In the genomic region with DNA sequence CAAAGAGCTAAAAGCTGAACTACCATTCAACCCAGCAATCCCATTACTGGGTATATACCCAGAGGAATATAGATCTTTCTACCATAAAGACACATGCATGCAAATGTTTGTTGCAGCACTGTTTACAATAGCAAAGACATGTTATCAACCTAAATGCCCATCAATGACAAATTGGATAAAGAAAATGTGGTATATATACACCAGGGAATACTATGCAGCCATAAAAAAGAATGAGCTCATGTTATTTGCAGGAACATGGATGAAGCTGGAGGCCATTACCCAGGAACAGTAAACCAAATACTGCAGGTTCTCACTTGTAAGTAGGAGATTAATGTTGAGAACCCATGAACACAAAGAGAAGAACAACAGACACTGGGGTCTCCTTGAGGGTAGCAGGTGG, we compare ENCODE assay signal across 37 cellular contexts.
"Had no signal": no experiment of that assay in that cellular context is flagged by ENCODE, and none has a peak within 500 bp of the region (broad histone marks: within the 10 kb centered on the region; RNA-seq: fewer than 3 reads in every experiment).

No MANE protein-coding gene starts in this region.

- H3K27ac ChIP-seq: adrenal gland, ascending aorta, cardiac muscle cell, VCaP had no signal

- H3K27me3 ChIP-seq: adrenal gland, ascending aorta, cardiac muscle cell had no signal

- H3K4me1 Mint-ChIP-seq: activated B cell treated with CpG ODN at 0.5 μM for 24 hours; activated CD4-positive, alpha-beta T cell treated with anti-CD3 and anti-CD28 coated beads, Interleukin-2, amount 10 ng/mL, durations not matched to agents 24 days and 14 days; activated naive CD8-positive, alpha-beta T cell treated with anti-CD3 and anti-CD28 coated beads for 36 hours; activated T-helper 17 cell treated with anti-CD3 and anti-CD28 coated beads, Interleukin-2, amount 50 U/mL, for 72 hours; central memory CD8-positive, alpha-beta T cell had no signal

- DNase-seq: activated B cell treated with CpG ODN at 0.5 μM for 24 hours; activated CD4-positive, alpha-beta memory T cell treated with anti-CD3 and anti-CD28 coated beads for 36 hours; activated CD4-positive, alpha-beta T cell treated with anti-CD3 and anti-CD28 coated beads for 4 hours; activated CD4-positive, alpha-beta T cell treated with anti-CD3 and anti-CD28 coated beads, Interleukin-2, amount 10 ng/mL, durations not matched to agents 24 days and 14 days; activated CD4-positive, alpha-beta T cell treated with anti-CD3 and anti-CD28 coated beads, Interleukin-2, amount 50 U/mL, for 1 hour; activated CD4-positive, alpha-beta T cell treated with anti-CD3 and anti-CD28 coated beads, Interleukin-2, amount 50 U/mL, for 4 hours; activated CD4-positive, CD25-positive, alpha-beta regulatory T cell treated with anti-CD3 and anti-CD28 coated beads, Interleukin-2, amount 50 U/mL, for 72 hours; activated CD8-positive, alpha-beta memory T cell treated with anti-CD3 and anti-CD28 coated beads, Interleukin-2, amount 50 U/mL, for 4 hours; activated CD8-positive, alpha-beta T cell treated with anti-CD3 and anti-CD28 coated beads for 36 hours; activated effector memory CD4-positive, alpha-beta T cell treated with anti-CD3 and anti-CD28 coated beads, Interleukin-2, amount 50 U/mL, for 16 hours; activated gamma-delta T cell treated with Interleukin-2 at 50 U/mL for 16 hours; activated naive CD4-positive, alpha-beta T cell; activated naive CD4-positive, alpha-beta T cell treated with anti-CD3 and anti-CD28 coated beads for 36 hours; activated naive CD4-positive, alpha-beta T cell treated with anti-CD3 and anti-CD28 coated beads, Interleukin-2, amount 50 U/mL, for 16 hours; activated naive CD8-positive, alpha-beta T cell treated with anti-CD3 and anti-CD28 coated beads for 36 hours; activated T-cell treated with anti-CD3 and anti-CD28 coated beads for 4 hours; activated T-cell treated with anti-CD3 and anti-CD28 coated beads, Interleukin-2, amount 50 U/mL, for 1 hour; activated T-cell treated with anti-CD3 and anti-CD28 coated beads, Interleukin-2, amount 50 U/mL, for 4 hours; activated T-cell treated with anti-CD3 and anti-CD28 coated beads, Interleukin-2, amount 50 U/mL, for 72 hours; adrenal gland; amniotic stem cell; caudate nucleus; cerebellar nuclear complex; T-helper 2 cell; T-helper 9 cell had no signal

- H3K36me3 ChIP-seq: adrenal gland, ascending aorta, cardiac muscle cell had no signal

- H3K27ac Mint-ChIP-seq: activated B cell treated with CpG ODN at 0.5 μM for 24 hours; activated CD4-positive, alpha-beta memory T cell treated with anti-CD3 and anti-CD28 coated beads for 36 hours; activated CD4-positive, alpha-beta T cell treated with anti-CD3 and anti-CD28 coated beads, Interleukin-2, amount 10 ng/mL, durations not matched to agents 24 days and 14 days; activated CD8-positive, alpha-beta T cell treated with anti-CD3 and anti-CD28 coated beads for 36 hours; activated naive CD4-positive, alpha-beta T cell treated with anti-CD3 and anti-CD28 coated beads for 36 hours; activated naive CD4-positive, alpha-beta T cell treated with anti-CD3 and anti-CD28 coated beads, Interleukin-2, amount 50 U/mL, for 72 hours; activated naive CD8-positive, alpha-beta T cell treated with anti-CD3 and anti-CD28 coated beads for 36 hours; activated T-cell treated with anti-CD3 and anti-CD28 coated beads, Interleukin-2, amount 50 U/mL, for 72 hours; activated T-helper 1 cell treated with anti-CD3 and anti-CD28 coated beads, Interleukin-12 subunit alpha, Interleukin-12 subunit beta, Interleukin-2, Interleukin-4 antibody, amounts not matched to agents 30 ng/mL and 10 ng/mL and 1 ng/mL, durations not matched to agents 14 hours and 24 hours and 36 hours; activated T-helper 17 cell treated with anti-CD3 and anti-CD28 coated beads, Interleukin-2, amount 50 U/mL, for 72 hours; brain; T-helper 1 cell treated with Interleukin-12 subunit alpha and Interleukin-12 subunit beta and Interleukin-4 antibody, amounts not matched to agents 30 μg/mL and 1 μg/mL, for 36 hours; T-helper 2 cell treated with Interferon-gamma antibody and Interleukin-4, amounts not matched to agents 5 μg/mL and 100 μg/mL, for 36 hours had no signal

- H3K4me3 ChIP-seq: adrenal gland, ascending aorta, cardiac muscle cell had no signal

- H3K27me3 Mint-ChIP-seq: activated B cell treated with CpG ODN at 0.5 μM for 24 hours; activated CD4-positive, alpha-beta memory T cell treated with anti-CD3 and anti-CD28 coated beads for 36 hours; activated CD4-positive, alpha-beta T cell treated with anti-CD3 and anti-CD28 coated beads, Interleukin-2, amount 10 ng/mL, durations not matched to agents 24 days and 14 days; activated CD8-positive, alpha-beta T cell treated with anti-CD3 and anti-CD28 coated beads for 36 hours; activated naive CD8-positive, alpha-beta T cell treated with anti-CD3 and anti-CD28 coated beads for 36 hours; activated T-helper 17 cell treated with anti-CD3 and anti-CD28 coated beads, Interleukin-2, amount 50 U/mL, for 72 hours; central memory CD8-positive, alpha-beta T cell had no signal

- ATAC-seq: activated CD8-positive, alpha-beta T cell treated with anti-CD3 and anti-CD28 coated beads for 36 hours; activated naive CD4-positive, alpha-beta T cell treated with anti-CD3 and anti-CD28 coated beads, Interleukin-2, amount 50 U/mL, for 72 hours; activated T-cell treated with anti-CD3 and anti-CD28 coated beads, Interleukin-2, amount 50 U/mL, for 4 hours; activated T-cell treated with anti-CD3 and anti-CD28 coated beads, Interleukin-2, amount 50 U/mL, for 72 hours; activated T-helper 17 cell treated with anti-CD3 and anti-CD28 coated beads, Interleukin-2, amount 50 U/mL, for 72 hours had no signal

- H3K36me3 Mint-ChIP-seq: activated CD4-positive, alpha-beta memory T cell treated with anti-CD3 and anti-CD28 coated beads for 36 hours; activated naive CD8-positive, alpha-beta T cell treated with anti-CD3 and anti-CD28 coated beads for 36 hours; brain had no signal

- FAIRE-seq: bronchial epithelial cell, TTC549 had no signal

- H3K4me3 Mint-ChIP-seq: activated B cell treated with CpG ODN at 0.5 μM for 24 hours; activated CD4-positive, alpha-beta memory T cell treated with anti-CD3 and anti-CD28 coated beads for 36 hours; activated CD4-positive, alpha-beta T cell treated with anti-CD3 and anti-CD28 coated beads, Interleukin-2, amount 10 ng/mL, durations not matched to agents 24 days and 14 days; activated CD8-positive, alpha-beta T cell treated with anti-CD3 and anti-CD28 coated beads for 36 hours; activated naive CD4-positive, alpha-beta T cell treated with anti-CD3 and anti-CD28 coated beads for 36 hours; activated naive CD8-positive, alpha-beta T cell treated with anti-CD3 and anti-CD28 coated beads for 36 hours; activated T-cell treated with anti-CD3 and anti-CD28 coated beads, Interleukin-2, amount 50 U/mL, for 4 hours; activated T-cell treated with anti-CD3 and anti-CD28 coated beads, Interleukin-2, amount 50 U/mL, for 72 hours; activated T-helper 1 cell treated with anti-CD3 and anti-CD28 coated beads, Interleukin-12 subunit alpha, Interleukin-12 subunit beta, Interleukin-2, Interleukin-4 antibody, amounts not matched to agents 30 ng/mL and 10 ng/mL and 1 ng/mL, durations not matched to agents 14 hours and 24 hours and 36 hours; activated T-helper 17 cell treated with anti-CD3 and anti-CD28 coated beads, Interleukin-2, amount 50 U/mL, for 72 hours; brain; central memory CD8-positive, alpha-beta T cell; T-helper 1 cell treated with Interleukin-12 subunit alpha and Interleukin-12 subunit beta and Interleukin-4 antibody, amounts not matched to agents 30 μg/mL and 1 μg/mL, for 36 hours; T-helper 2 cell treated with Interferon-gamma antibody and Interleukin-4, amounts not matched to agents 5 μg/mL and 100 μg/mL, for 36 hours had no signal

- H3K4me1 ChIP-seq: adrenal gland, ascending aorta had no signal

- H3K9me3 ChIP-seq: adrenal gland had no signal
